In the genomic region with DNA sequence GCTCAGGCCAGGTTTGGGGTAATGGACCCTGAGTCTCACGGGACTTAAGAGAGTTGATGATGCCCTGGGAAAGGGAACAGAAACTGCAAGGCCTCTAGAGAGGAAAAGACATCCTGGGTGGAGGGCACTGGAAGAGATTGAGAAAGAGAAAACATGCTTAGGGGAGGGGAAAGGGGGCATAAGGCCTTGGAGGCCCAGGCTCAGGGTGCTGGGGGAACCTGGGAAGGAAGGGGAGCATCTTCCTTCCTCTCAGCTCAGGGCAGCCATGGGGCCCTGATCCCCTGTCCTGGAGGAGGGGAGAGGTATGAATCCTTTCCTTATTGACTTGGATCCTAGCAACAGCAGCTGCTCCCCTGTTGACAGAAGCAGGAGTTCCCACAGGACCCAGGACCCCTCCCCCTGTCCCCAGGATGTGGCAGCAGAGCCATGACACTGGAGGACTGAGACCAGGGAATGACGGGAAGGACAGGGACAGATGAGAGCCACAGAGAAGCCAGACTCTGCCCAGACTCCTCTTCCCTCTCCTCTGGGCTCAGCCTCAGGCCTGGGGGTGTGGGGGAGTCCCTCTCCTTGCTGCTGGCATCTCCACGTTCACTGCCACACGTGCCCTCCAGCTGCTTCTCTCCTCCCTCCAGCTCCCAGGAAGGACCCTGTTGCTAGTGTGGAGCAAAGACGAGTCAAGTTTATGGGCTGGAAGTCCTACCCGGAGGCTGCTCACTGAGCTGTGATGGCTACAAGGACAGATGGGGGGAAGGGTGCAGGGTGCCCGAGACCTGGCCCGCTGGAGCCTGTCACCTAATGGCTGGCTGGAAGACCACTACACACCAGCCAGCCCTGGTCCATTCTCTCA, we compare ENCODE assay signal across 9 cellular contexts. TPM values are rescaled to one million over a fixed set of nuclear protein-coding genes. Genes with fewer than 3 reads are reported as not detected.
DNase-seq lines count a peak whose midpoint lies in the region; ATAC-seq, FAIRE-seq and TF ChIP-seq lines count a peak whose summit lies in the region.
"Had no signal": no experiment of that assay in that cellular context is flagged by ENCODE, and none has a peak within 500 bp of the region (broad histone marks: within the 10 kb centered on the region; RNA-seq: fewer than 3 reads in every experiment).

No MANE protein-coding gene starts in this region.

- H3K4ac ChIP-seq in mesenchymal stem cell (ENCODE audit: low read depth in 1 of 2, low read length in 2 of 2): peak overlapping the region; percentile 19 to 52

- peaks cover 23% of the 10 kb centered on the region for H3K79me1 ChIP-seq in mesenchymal stem cell (replicated peaks; ENCODE audit: low read length, poor library complexity, severe bottlenecking)

- H3K27me3 Mint-ChIP-seq in activated CD8-positive, alpha-beta memory T cell treated with anti-CD3 and anti-CD28 coated beads, Interleukin-2, amount 10 ng/mL, durations not matched to agents 7 days and 5 days: no peaks in the 10 kb centered on the region
- no peaks in the 10 kb centered on the region for H3K27me3 Mint-ChIP-seq in T-helper 17 cell

- H3K23ac ChIP-seq in mesenchymal stem cell (ENCODE audit: low read length in 2 of 2): peak overlapping the region in 1 of 2 experiments; percentile 47

- H3K9me3 Mint-ChIP-seq in activated CD8-positive, alpha-beta memory T cell treated with anti-CD3 and anti-CD28 coated beads, Interleukin-2, amount 10 ng/mL, durations not matched to agents 7 days and 5 days (ENCODE audit: low read depth): no peaks in the 10 kb centered on the region

- H3K9me3 ChIP-seq in T-helper 17 cell (ENCODE audit: control insufficient read depth, low read length, poor library complexity, severe bottlenecking) (no peaks in the 10 kb centered on the region), mesenchymal stem cell (ENCODE audit: control insufficient read depth, low read length) (no peaks in the 10 kb centered on the region), suprapubic skin (no peaks in the 10 kb centered on the region)

- no peak for TF ChIP-seq POLR2A in suprapubic skin (IDR thresholded peaks at IDR 0.05)
- TF ChIP-seq POLR2A in H54 (IDR thresholded peaks at IDR 0.05; ENCODE audit: low read depth, low read length): no peak

- no peak overlapping the region for H3K4me2 ChIP-seq in mesenchymal stem cell (ENCODE audit: low read length, poor library complexity, severe bottlenecking)

- CTCF ChIA-PET in activated CD8-positive, alpha-beta memory T cell treated with anti-CD3 and anti-CD28 coated beads, Interleukin-2, amount 10 ng/mL, durations not matched to agents 7 days and 5 days (lab: Charles Lee): interaction anchor here (0.6 kb wide), 2 partner anchors 29 to 32 kb away, joined by 3 read pairs; no protein-coding TSS in a partner anchor

- FAIRE-seq in H54 (lab: Jason Lieb, UNC): no peak

- no peak overlapping the region for H3K4me3 Mint-ChIP-seq in activated CD8-positive, alpha-beta memory T cell treated with anti-CD3 and anti-CD28 coated beads, Interleukin-2, amount 10 ng/mL, durations not matched to agents 7 days and 5 days
- H3K4me3 Mint-ChIP-seq in T-helper 17 cell: no peak overlapping the region

- no peak overlapping the region for H2AFZ ChIP-seq in mesenchymal stem cell (ENCODE audit: low read depth, low read length)

- H3K36me3 ChIP-seq in mesenchymal stem cell (ENCODE audit: control insufficient read depth in 1 of 2, insufficient read depth in 2 of 2, low read depth in 1 of 2, low read length in 2 of 2) (peaks cover 46 to 57% of the 10 kb centered on the region in 2 experiments), suprapubic skin (peaks cover 40% of the 10 kb centered on the region)

- peak overlapping the region; percentile 75 to 94 for H2BK12ac ChIP-seq in mesenchymal stem cell (ENCODE audit: low read length in 2 of 2)

- H3K27ac ChIP-seq in mesenchymal stem cell (ENCODE audit: low read length, poor library complexity, severe bottlenecking): no peak overlapping the region
- peak overlapping the region; percentile 29 for H3K27ac ChIP-seq in suprapubic skin

- no peak overlapping the region for H3K4me3 ChIP-seq in mesenchymal stem cell (ENCODE audit: insufficient read depth in 1 of 2, low read depth in 1 of 2, low read length in 2 of 2)
- H3K4me3 ChIP-seq in suprapubic skin: no peak overlapping the region

- H3K27me3 ChIP-seq in mesenchymal stem cell (ENCODE audit: control insufficient read depth in 1 of 2, insufficient read depth in 1 of 2, low read length in 2 of 2) (no peaks in the 10 kb centered on the region), suprapubic skin (no peaks in the 10 kb centered on the region)

- H3K4me1 Mint-ChIP-seq in activated CD8-positive, alpha-beta memory T cell treated with anti-CD3 and anti-CD28 coated beads, Interleukin-2, amount 10 ng/mL, durations not matched to agents 7 days and 5 days: peaks cover 22% of the 10 kb centered on the region
- H3K4me1 Mint-ChIP-seq in T-helper 17 cell: peaks cover 18% of the 10 kb centered on the region

- no peak overlapping the region for H2BK5ac ChIP-seq in mesenchymal stem cell (ENCODE audit: low read depth, low read length, poor library complexity, severe bottlenecking)

- peak overlapping the region; percentile 9 for H2BK15ac ChIP-seq in mesenchymal stem cell (ENCODE audit: low read depth, poor library complexity, severe bottlenecking)

- peaks cover 11% of the 10 kb centered on the region for H3K36me3 Mint-ChIP-seq in activated CD8-positive, alpha-beta memory T cell treated with anti-CD3 and anti-CD28 coated beads, Interleukin-2, amount 10 ng/mL, durations not matched to agents 7 days and 5 days
- no peaks in the 10 kb centered on the region for H3K36me3 Mint-ChIP-seq in T-helper 17 cell (ENCODE audit: low read depth)

- no peak for ATAC-seq in activated CD8-positive, alpha-beta memory T cell treated with anti-CD3 and anti-CD28 coated beads, Interleukin-2, amount 10 ng/mL, durations not matched to agents 7 days and 5 days
- ATAC-seq in T-helper 17 cell: no peak

- no peak for TF ChIP-seq CTCF in suprapubic skin (IDR thresholded peaks at IDR 0.05)

- H3K4me1 ChIP-seq in mesenchymal stem cell (ENCODE audit: control insufficient read depth, insufficient read depth, low read depth, low read length): peaks cover 35% of the 10 kb centered on the region
- peaks cover 44% of the 10 kb centered on the region for H3K4me1 ChIP-seq in suprapubic skin

- peak overlapping the region; percentile 26 for H3K27ac Mint-ChIP-seq in activated CD8-positive, alpha-beta memory T cell treated with anti-CD3 and anti-CD28 coated beads, Interleukin-2, amount 10 ng/mL, durations not matched to agents 7 days and 5 days
- peak overlapping the region; percentile 49 for H3K27ac Mint-ChIP-seq in T-helper 17 cell

- peak overlapping the region; percentile 34 for H2AK5ac ChIP-seq in mesenchymal stem cell (ENCODE audit: low read length, severe bottlenecking)

- 69% methylated on average over 5 of the region's 8 CpGs for WGBS in mesenchymal stem cell
- 64% methylated on average over 7 of the region's 8 CpGs for WGBS in suprapubic skin

- H3K18ac ChIP-seq in mesenchymal stem cell (ENCODE audit: low read depth in 1 of 2, low read length in 2 of 2): peak overlapping the region; percentile 30 to 81

- H4K91ac ChIP-seq in mesenchymal stem cell (ENCODE audit: low read length): peak overlapping the region; percentile 95

- TF ChIP-seq EP300 in suprapubic skin (IDR thresholded peaks at IDR 0.05): no peak

- peak overlapping the region; percentile 38 for H3K9ac ChIP-seq in mesenchymal stem cell (ENCODE audit: low read length)

- H2BK120ac ChIP-seq in mesenchymal stem cell (ENCODE audit: low read depth, low read length): peak overlapping the region; percentile 51

- H3K14ac ChIP-seq in mesenchymal stem cell (ENCODE audit: low read length in 2 of 2): no peak overlapping the region

- no peak for DNase-seq in activated CD8-positive, alpha-beta memory T cell treated with anti-CD3 and anti-CD28 coated beads, Interleukin-2, amount 10 ng/mL, durations not matched to agents 7 days and 5 days
- DNase-seq in activated CD8-positive, alpha-beta memory T cell treated with anti-CD3 and anti-CD28 coated beads for 24 hours: no peak
- DNase-seq in T-helper 17 cell: no peak
- DNase-seq in mesenchymal stem cell: peak; percentile 60
- DNase-seq in suprapubic skin (ENCODE audit: low spot score in 2 of 2): peak in 1 of 2 donors; percentile 59
- no peak for DNase-seq in H54 (ENCODE audit: insufficient read length, low spot score)
- no peak for DNase-seq in H4 (ENCODE audit: low spot score)
- DNase-seq in NCI-H2081 (lab: John Stamatoyannopoulos, UW): no peak
- DNase-seq: NCI-H2029 had no signal

- peak overlapping the region; percentile 79 for H4K8ac ChIP-seq in mesenchymal stem cell (ENCODE audit: low read length)

RNA-seq across cellular contexts. Expression of a gene that starts 0.8 kb away (rescaled TPM):
- under 1 TPM; 0.73 to 0.82 TPM for total RNA-seq in activated CD8-positive, alpha-beta memory T cell treated with anti-CD3 and anti-CD28 coated beads, Interleukin-2, amount 10 ng/mL, durations not matched to agents 7 days and 5 days
- total RNA-seq in T-helper 17 cell (1 to 10 TPM; 1.5 to 2.7 TPM), suprapubic skin (1 to 10 TPM in 2 of 4 donors, under 1 TPM in 1, not detected in 1; 0.98 to 2.0 (median 1.6) TPM)
- polyA plus RNA-seq in mesenchymal stem cell (2013, experiment 1 of 2): 5.1 TPM
- 5.5 TPM for polyA plus RNA-seq in mesenchymal stem cell (2013, experiment 2 of 2)
- total RNA-seq in H4 (2014; rRNA removed; shearing (Covaris generic)): 0.37 TPM in 1 of 2 replicates, not detected in the other

RNA-seq across cellular contexts. Expression of a gene that starts 8.3 kb away (rescaled TPM):
- 10 to 100 TPM; 49.5 to 61.4 TPM for total RNA-seq in activated CD8-positive, alpha-beta memory T cell treated with anti-CD3 and anti-CD28 coated beads, Interleukin-2, amount 10 ng/mL, durations not matched to agents 7 days and 5 days
- total RNA-seq in T-helper 17 cell: 10 to 100 TPM; 46.8 to 47.0 TPM
- polyA plus RNA-seq in mesenchymal stem cell (2013, experiment 1 of 2): 44.9 TPM
- 43.4 TPM for polyA plus RNA-seq in mesenchymal stem cell (2013, experiment 2 of 2)
- total RNA-seq in suprapubic skin: 100 to 1,000 TPM; 103 to 154 (median 144) TPM
- total RNA-seq in H4 (2014; rRNA removed; shearing (Covaris generic)): 120 and 187 TPM in 2 replicates

RNA-seq across cellular contexts. Expression of a gene that starts 8.7 kb away (rescaled TPM):
- total RNA-seq in activated CD8-positive, alpha-beta memory T cell treated with anti-CD3 and anti-CD28 coated beads, Interleukin-2, amount 10 ng/mL, durations not matched to agents 7 days and 5 days: 10 to 100 TPM; 37.6 to 40.7 TPM
- total RNA-seq in T-helper 17 cell (10 to 100 TPM; 21.1 to 31.2 TPM), suprapubic skin (10 to 100 TPM; 33.4 to 66.4 (median 49.4) TPM)
- polyA plus RNA-seq in mesenchymal stem cell (2013, experiment 1 of 2): 87.9 TPM
- 88.5 TPM for polyA plus RNA-seq in mesenchymal stem cell (2013, experiment 2 of 2)
- total RNA-seq in H4 (2014; rRNA removed; shearing (Covaris generic)): 39.6 and 40.2 TPM in 2 replicates

RNA-seq across cellular contexts. Expression of a gene that starts 30.7 kb away (rescaled TPM):
- 10 to 100 TPM; 51.5 to 72.4 TPM for total RNA-seq in activated CD8-positive, alpha-beta memory T cell treated with anti-CD3 and anti-CD28 coated beads, Interleukin-2, amount 10 ng/mL, durations not matched to agents 7 days and 5 days
- total RNA-seq in T-helper 17 cell (100 to 1,000 TPM in 1 of 2 donors, 10 to 100 TPM in 1; 97.4 to 121 TPM), suprapubic skin (100 to 1,000 TPM; 234 to 370 (median 319) TPM)
- 178 TPM for polyA plus RNA-seq in mesenchymal stem cell (2013, experiment 1 of 2)
- polyA plus RNA-seq in mesenchymal stem cell (2013, experiment 2 of 2): 177 TPM
- 57.1 and 70.5 TPM in 2 replicates for total RNA-seq in H4 (2014; rRNA removed; shearing (Covaris generic))

RNA-seq across cellular contexts. Expression of a gene that starts 44.7 kb away (rescaled TPM):
- total RNA-seq in activated CD8-positive, alpha-beta memory T cell treated with anti-CD3 and anti-CD28 coated beads, Interleukin-2, amount 10 ng/mL, durations not matched to agents 7 days and 5 days: 100 to 1,000 TPM; 742 to 839 TPM
- total RNA-seq in T-helper 17 cell (100 to 1,000 TPM; 424 to 467 TPM), suprapubic skin (100 to 1,000 TPM; 267 to 384 (median 275) TPM)
- polyA plus RNA-seq in mesenchymal stem cell (2013, experiment 1 of 2): 757 TPM
- polyA plus RNA-seq in mesenchymal stem cell (2013, experiment 2 of 2): 767 TPM
- total RNA-seq in H4 (2014; rRNA removed; shearing (Covaris generic)): 264 and 290 TPM in 2 replicates
